17 cellular contexts compared by ENCODE assay signal in genomic region chr6:116528163-116528562, GRCh38.
"Had no signal": no experiment of that assay in that cellular context is flagged by ENCODE, and none has a peak within 500 bp of the region (broad histone marks: within the 10 kb centered on the region; RNA-seq: fewer than 3 reads in every experiment).

No MANE protein-coding gene starts in this region.

- H3K4me3 ChIP-seq: dorsolateral prefrontal cortex, skin epidermis, tibial nerve, vagina had no signal

- ATAC-seq: natural killer cell treated with Interleukin-12 subunit alpha and Interleukin-12 subunit beta and Interleukin-15 and Interleukin-18, amount 100 ng/mL, for 72 hours had no signal

- DNase-seq: activated CD4-positive, alpha-beta T cell treated with anti-CD3 and anti-CD28 coated beads, Interleukin-2, amount 10 ng/mL, durations not matched to agents 7 days and 5 days; activated CD8-positive, alpha-beta memory T cell treated with anti-CD3 and anti-CD28 coated beads, Interleukin-2, amount 50 U/mL, for 48 hours; activated gamma-delta T cell treated with Interleukin-2 at 50 U/mL for 16 hours; activated T-cell treated with anti-CD3 and anti-CD28 coated beads, Interleukin-2, amount 50 U/mL, for 72 hours; amniotic stem cell; dorsolateral prefrontal cortex; glutamatergic neuron; hypothalamus; nucleus accumbens; right cardiac atrium; stimulated activated CD4-positive, alpha-beta T cell treated with anti-CD3 and anti-CD28 coated beads, Interleukin-4, amount 100 ng/mL, for 24 hours; stimulated activated naive CD4-positive, alpha-beta T cell; substantia nigra had no signal
